1 cellular context compared by ENCODE assay signal in genomic region chr18:51479736-51480135, GRCh38.
A peak's percentile ranks its signal among the peaks of the same experiment; 100 is the strongest.
TF ChIP-seq lines count a peak whose summit lies in the region.

No MANE protein-coding gene starts in this region.

TF ChIP-seq in K562, 482 proteins besides CTCF, POLR2A, EP300 and RAD21 (continued from another document and continues in another):
- TF ChIP-seq NEUROD1 (IDR thresholded peaks at IDR 0.05; ENCODE audit: borderline replicate concordance, low read depth, low read length, partially characterized antibody), result no peak
- TF ChIP-seq TSC22D4 (tag; IDR thresholded peaks at IDR 0.05), result no peak
- no peak for TF ChIP-seq ZNF512 (tag; IDR thresholded peaks at IDR 0.05)
- no peak for TF ChIP-seq NFRKB (IDR thresholded peaks at IDR 0.05; ENCODE audit: low read depth)
- TF ChIP-seq ILF3 (IDR thresholded peaks at IDR 0.05; ENCODE audit: borderline replicate concordance), result no peak
- no peak for TF ChIP-seq HDGF (IDR thresholded peaks at IDR 0.05)
- TF ChIP-seq ZNF584 (CRISPR knock-in tag; IDR thresholded peaks at IDR 0.05; ENCODE audit: low read depth), result peak; percentile 32; the same call in 1 of the 2 replicates
- no peak for TF ChIP-seq NCOA2 (IDR thresholded peaks at IDR 0.05; ENCODE audit: partially characterized antibody in 2 of 2)
- peak; percentile 79 for TF ChIP-seq L3MBTL2 (IDR thresholded peaks at IDR 0.05)
- no peak for TF ChIP-seq SIRT6 (IDR thresholded peaks at IDR 0.05; ENCODE audit: low read depth, low read length)
- TF ChIP-seq, protein P1, sequence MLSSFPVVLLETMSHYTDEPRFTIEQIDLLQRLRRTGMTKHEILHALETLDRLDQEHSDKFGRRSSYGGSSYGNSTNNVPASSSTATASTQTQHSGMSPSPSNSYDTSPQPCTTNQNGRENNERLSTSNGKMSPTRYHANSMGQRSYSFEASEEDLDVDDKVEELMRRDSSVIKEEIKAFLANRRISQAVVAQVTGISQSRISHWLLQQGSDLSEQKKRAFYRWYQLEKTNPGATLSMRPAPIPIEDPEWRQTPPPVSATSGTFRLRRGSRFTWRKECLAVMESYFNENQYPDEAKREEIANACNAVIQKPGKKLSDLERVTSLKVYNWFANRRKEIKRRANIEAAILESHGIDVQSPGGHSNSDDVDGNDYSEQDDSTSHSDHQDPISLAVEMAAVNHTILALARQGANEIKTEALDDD (IDR thresholded peaks at IDR 0.05), result no peak
- no peak for TF ChIP-seq PRDM10 (IDR thresholded peaks at IDR 0.05; ENCODE audit: partially characterized antibody)
- TF ChIP-seq ZNF143 (CRISPR knock-in tag; IDR thresholded peaks at IDR 0.05), result no peak
- no peak for TF ChIP-seq MLX (CRISPR knock-in tag; conservative IDR thresholded peaks at IDR 0.05)
- TF ChIP-seq, protein P2, sequence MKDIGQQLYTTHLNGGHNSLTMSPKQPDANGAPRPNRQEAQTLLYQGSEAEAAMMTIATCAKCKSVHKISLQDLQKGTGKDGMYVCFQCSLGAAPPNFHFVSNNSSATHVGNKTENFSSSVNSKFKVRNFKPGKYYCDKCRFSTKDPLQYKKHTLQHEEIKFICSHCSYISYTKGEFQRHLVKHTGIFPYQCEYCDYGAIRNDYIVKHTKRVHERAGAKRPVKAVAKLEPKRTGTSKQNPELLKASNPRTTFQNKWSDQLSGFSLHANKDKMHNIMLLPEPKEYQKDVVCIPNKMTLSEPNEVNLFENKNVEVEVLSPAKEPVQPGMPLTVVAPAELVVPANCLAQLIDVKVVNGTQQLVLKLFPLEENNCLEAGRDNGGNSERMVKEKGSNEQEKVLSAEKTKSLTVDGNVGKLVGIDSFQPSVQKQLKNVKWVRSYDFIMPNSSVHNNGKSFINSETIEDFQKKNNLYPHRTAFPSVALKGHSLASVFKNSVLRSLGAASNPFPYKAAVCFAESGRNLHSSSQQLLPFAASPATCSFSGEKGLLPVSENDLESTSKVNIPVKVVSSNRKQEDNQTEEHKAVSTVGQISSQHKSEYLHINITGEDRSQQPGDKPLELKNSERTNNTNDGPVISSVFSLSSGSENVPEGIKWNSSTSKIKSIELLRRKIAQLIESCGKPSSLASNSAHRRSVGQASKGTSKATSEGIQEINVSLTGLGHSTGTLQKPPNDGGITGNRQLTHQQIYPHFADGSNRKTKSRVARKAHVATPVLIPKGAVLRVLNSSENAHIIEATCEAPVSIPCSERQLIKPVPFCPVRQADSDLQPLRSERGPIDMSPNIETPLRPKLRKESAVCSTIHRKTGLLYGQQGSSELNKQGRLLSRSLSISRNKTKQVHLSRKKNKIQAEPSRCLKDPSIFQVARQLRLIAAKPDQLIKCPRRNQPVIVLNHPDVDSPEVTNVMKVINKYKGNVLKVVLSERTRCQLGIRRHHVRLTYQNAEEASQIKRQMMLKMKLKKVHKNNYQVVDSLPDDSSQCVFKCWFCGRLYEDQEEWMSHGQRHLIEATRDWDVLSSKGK (CRISPR knock-in tag; IDR thresholded peaks at IDR 0.05), result no peak
- TF ChIP-seq, protein P3, sequence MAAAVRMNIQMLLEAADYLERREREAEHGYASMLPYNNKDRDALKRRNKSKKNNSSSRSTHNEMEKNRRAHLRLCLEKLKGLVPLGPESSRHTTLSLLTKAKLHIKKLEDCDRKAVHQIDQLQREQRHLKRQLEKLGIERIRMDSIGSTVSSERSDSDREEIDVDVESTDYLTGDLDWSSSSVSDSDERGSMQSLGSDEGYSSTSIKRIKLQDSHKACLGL (CRISPR knock-in tag; IDR thresholded peaks at IDR 0.05; ENCODE audit: borderline replicate concordance, poor library complexity, severe bottlenecking), result no peak
- no peak for TF ChIP-seq SIN3B (IDR thresholded peaks at IDR 0.05; ENCODE audit: low read depth)
- TF ChIP-seq, protein P4, sequence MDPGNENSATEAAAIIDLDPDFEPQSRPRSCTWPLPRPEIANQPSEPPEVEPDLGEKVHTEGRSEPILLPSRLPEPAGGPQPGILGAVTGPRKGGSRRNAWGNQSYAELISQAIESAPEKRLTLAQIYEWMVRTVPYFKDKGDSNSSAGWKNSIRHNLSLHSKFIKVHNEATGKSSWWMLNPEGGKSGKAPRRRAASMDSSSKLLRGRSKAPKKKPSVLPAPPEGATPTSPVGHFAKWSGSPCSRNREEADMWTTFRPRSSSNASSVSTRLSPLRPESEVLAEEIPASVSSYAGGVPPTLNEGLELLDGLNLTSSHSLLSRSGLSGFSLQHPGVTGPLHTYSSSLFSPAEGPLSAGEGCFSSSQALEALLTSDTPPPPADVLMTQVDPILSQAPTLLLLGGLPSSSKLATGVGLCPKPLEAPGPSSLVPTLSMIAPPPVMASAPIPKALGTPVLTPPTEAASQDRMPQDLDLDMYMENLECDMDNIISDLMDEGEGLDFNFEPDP (CRISPR knock-in tag; IDR thresholded peaks at IDR 0.05), result no peak
- TF ChIP-seq RBM22 (IDR thresholded peaks at IDR 0.05; ENCODE audit: low read depth, low read length, poor library complexity, severe bottlenecking), result no peak
- TF ChIP-seq BMI1 (IDR thresholded peaks at IDR 0.05; ENCODE audit: low read length), result no peak
- TF ChIP-seq ZNF551 (CRISPR knock-in tag; IDR thresholded peaks at IDR 0.05), result no peak
- no peak for TF ChIP-seq RREB1 (CRISPR knock-in tag; IDR thresholded peaks at IDR 0.05)
- TF ChIP-seq ATF7 (IDR thresholded peaks at IDR 0.05), result no peak
- TF ChIP-seq CCAR2 (IDR thresholded peaks at IDR 0.05; ENCODE audit: low read depth, low read length), result no peak
- no peak for TF ChIP-seq ZNF217 (CRISPR knock-in tag; IDR thresholded peaks at IDR 0.05)
- TF ChIP-seq, protein P5, sequence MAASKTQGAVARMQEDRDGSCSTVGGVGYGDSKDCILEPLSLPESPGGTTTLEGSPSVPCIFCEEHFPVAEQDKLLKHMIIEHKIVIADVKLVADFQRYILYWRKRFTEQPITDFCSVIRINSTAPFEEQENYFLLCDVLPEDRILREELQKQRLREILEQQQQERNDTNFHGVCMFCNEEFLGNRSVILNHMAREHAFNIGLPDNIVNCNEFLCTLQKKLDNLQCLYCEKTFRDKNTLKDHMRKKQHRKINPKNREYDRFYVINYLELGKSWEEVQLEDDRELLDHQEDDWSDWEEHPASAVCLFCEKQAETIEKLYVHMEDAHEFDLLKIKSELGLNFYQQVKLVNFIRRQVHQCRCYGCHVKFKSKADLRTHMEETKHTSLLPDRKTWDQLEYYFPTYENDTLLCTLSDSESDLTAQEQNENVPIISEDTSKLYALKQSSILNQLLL (CRISPR knock-in tag; IDR thresholded peaks at IDR 0.05; ENCODE audit: borderline replicate concordance), result no peak
- TF ChIP-seq ZNF717 (CRISPR knock-in tag; IDR thresholded peaks at IDR 0.05), result no peak
- TF ChIP-seq DMBX1 (CRISPR knock-in tag; IDR thresholded peaks at IDR 0.05; ENCODE audit: borderline replicate concordance), result peak; percentile 16; the same call in 1 of the 2 replicates
- TF ChIP-seq CEBPG (CRISPR knock-in tag; IDR thresholded peaks at IDR 0.05), result no peak
- peak; percentile 37 to 70; a peak in 3 of 4 replicates for TF ChIP-seq CEBPG (tag; conservative IDR thresholded peaks at IDR 0.05 in 1 of 2, IDR thresholded peaks at IDR 0.05 in 1 of 2)
- TF ChIP-seq ZC3H11A (IDR thresholded peaks at IDR 0.05; ENCODE audit: low read depth, low read length), result no peak
- TF ChIP-seq, protein P6, sequence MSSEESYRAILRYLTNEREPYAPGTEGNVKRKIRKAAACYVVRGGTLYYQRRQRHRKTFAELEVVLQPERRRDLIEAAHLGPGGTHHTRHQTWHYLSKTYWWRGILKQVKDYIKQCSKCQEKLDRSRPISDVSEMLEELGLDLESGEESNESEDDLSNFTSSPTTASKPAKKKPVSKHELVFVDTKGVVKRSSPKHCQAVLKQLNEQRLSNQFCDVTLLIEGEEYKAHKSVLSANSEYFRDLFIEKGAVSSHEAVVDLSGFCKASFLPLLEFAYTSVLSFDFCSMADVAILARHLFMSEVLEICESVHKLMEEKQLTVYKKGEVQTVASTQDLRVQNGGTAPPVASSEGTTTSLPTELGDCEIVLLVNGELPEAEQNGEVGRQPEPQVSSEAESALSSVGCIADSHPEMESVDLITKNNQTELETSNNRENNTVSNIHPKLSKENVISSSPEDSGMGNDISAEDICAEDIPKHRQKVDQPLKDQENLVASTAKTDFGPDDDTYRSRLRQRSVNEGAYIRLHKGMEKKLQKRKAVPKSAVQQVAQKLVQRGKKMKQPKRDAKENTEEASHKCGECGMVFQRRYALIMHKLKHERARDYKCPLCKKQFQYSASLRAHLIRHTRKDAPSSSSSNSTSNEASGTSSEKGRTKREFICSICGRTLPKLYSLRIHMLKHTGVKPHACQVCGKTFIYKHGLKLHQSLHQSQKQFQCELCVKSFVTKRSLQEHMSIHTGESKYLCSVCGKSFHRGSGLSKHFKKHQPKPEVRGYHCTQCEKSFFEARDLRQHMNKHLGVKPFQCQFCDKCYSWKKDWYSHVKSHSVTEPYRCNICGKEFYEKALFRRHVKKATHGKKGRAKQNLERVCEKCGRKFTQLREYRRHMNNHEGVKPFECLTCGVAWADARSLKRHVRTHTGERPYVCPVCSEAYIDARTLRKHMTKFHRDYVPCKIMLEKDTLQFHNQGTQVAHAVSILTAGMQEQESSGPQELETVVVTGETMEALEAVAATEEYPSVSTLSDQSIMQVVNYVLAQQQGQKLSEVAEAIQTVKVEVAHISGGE (CRISPR knock-in tag; IDR thresholded peaks at IDR 0.05), result no peak
- TF ChIP-seq NFIX (CRISPR knock-in tag; IDR thresholded peaks at IDR 0.05; ENCODE audit: low read depth), result no peak
- TF ChIP-seq ZFPM2 (CRISPR knock-in tag; IDR thresholded peaks at IDR 0.05), result no peak
- no peak for TF ChIP-seq MTA3 (IDR thresholded peaks at IDR 0.05; ENCODE audit: borderline replicate concordance)
